11 cellular contexts compared by ENCODE assay signal in genomic region chr12:112473056-112473455, GRCh38. TPM values are rescaled to one million over a fixed set of nuclear protein-coding genes. Genes with fewer than 3 reads are reported as not detected.
DNase-seq lines count a peak whose midpoint lies in the region; ATAC-seq and TF ChIP-seq lines count a peak whose summit lies in the region.
"Had no signal": no experiment of that assay in that cellular context is flagged by ENCODE, and none has a peak within 500 bp of the region (broad histone marks: within the 10 kb centered on the region; RNA-seq: fewer than 3 reads in every experiment).

No MANE protein-coding gene starts in this region.

- intact Hi-C loops in upper lobe of right lung (cut with DNase I): no loop called here
- intact Hi-C loops in CD4-positive, alpha-beta memory T cell (cut with micrococcal nuclease): no loop called here

- no peak overlapping the region for H2BK15ac ChIP-seq in mesenchymal stem cell (ENCODE audit: low read depth, poor library complexity, severe bottlenecking)

- CTCF ChIA-PET in GM10248 (lab: Yijun Ruan, JAX): interaction anchor here (1.8 kb wide), 1 partner anchor 9 kb away, joined by 9 read pairs; no protein-coding TSS in a partner anchor
- CTCF ChIA-PET in CD4-positive, alpha-beta memory T cell (lab: Charles Lee; ENCODE audit: partially characterized antibody): interaction anchor here (1.0 to 1.1 kb wide), 2 partner anchors 9 to 10 kb away, joined by 3 read pairs; no protein-coding TSS in a partner anchor

- no peak overlapping the region for H3K18ac ChIP-seq in mesenchymal stem cell (ENCODE audit: low read depth in 1 of 2, low read length in 2 of 2)

- H4K91ac ChIP-seq in mesenchymal stem cell (ENCODE audit: low read length): no peak overlapping the region

- H2AFZ ChIP-seq in KMS-11 (ENCODE audit: low read depth) (no peak overlapping the region), mesenchymal stem cell (ENCODE audit: low read depth, low read length) (no peak overlapping the region)
- H2AFZ ChIP-seq: parathyroid adenoma had no signal

- no peak for DNase-seq in GM10248 (ENCODE audit: extremely low spot score)
- DNase-seq in astrocyte of the cerebellum (ENCODE audit: low read depth): no peak
- DNase-seq in mesenchymal stem cell: peak; percentile 16
- DNase-seq in upper lobe of right lung: no peak
- no peak for DNase-seq in NCI-H187 (lab: John Stamatoyannopoulos, UW)
- DNase-seq in retina: no peak
- no peak for DNase-seq in CD4-positive, alpha-beta memory T cell
- DNase-seq: activated naive CD4-positive, alpha-beta T cell treated with anti-CD3 and anti-CD28 coated beads for 36 hours; NCI-H774 had no signal

- H3K27me3 ChIP-seq in KMS-11 (ENCODE audit: insufficient read depth, low read depth) (no peaks in the 10 kb centered on the region), mesenchymal stem cell (ENCODE audit: control insufficient read depth in 1 of 2, insufficient read depth in 1 of 2, low read length in 2 of 2) (no peaks in the 10 kb centered on the region), upper lobe of right lung (no peaks in the 10 kb centered on the region)
- H3K27me3 ChIP-seq in CD4-positive, alpha-beta memory T cell (ENCODE audit: insufficient read depth, low read length): no peaks in the 10 kb centered on the region

- 94% methylated on average over 4 of the region's 4 CpGs for WGBS in mesenchymal stem cell

- H3K4me1 ChIP-seq in KMS-11 (ENCODE audit: low read depth, poor library complexity, severe bottlenecking): no peaks in the 10 kb centered on the region
- no peaks in the 10 kb centered on the region for H3K4me1 ChIP-seq in mesenchymal stem cell (ENCODE audit: control insufficient read depth, insufficient read depth, low read depth, low read length)
- no peaks in the 10 kb centered on the region for H3K4me1 ChIP-seq in upper lobe of right lung
- no peaks in the 10 kb centered on the region for H3K4me1 ChIP-seq in CD4-positive, alpha-beta memory T cell (ENCODE audit: insufficient read depth, low read length)
- H3K4me1 ChIP-seq: parathyroid adenoma had no signal

- no peak overlapping the region for H2AK5ac ChIP-seq in mesenchymal stem cell (ENCODE audit: low read length, severe bottlenecking)

- no peak overlapping the region for H4K8ac ChIP-seq in mesenchymal stem cell (ENCODE audit: low read length)

- no peak overlapping the region for H2BK5ac ChIP-seq in mesenchymal stem cell (ENCODE audit: low read depth, low read length, poor library complexity, severe bottlenecking)

- H3K27ac Mint-ChIP-seq in CD4-positive, alpha-beta memory T cell: no peak overlapping the region
- H3K27ac Mint-ChIP-seq: activated naive CD4-positive, alpha-beta T cell treated with anti-CD3 and anti-CD28 coated beads for 36 hours had no signal

- H3K27me3 Mint-ChIP-seq in CD4-positive, alpha-beta memory T cell: no peaks in the 10 kb centered on the region

- H3K9ac ChIP-seq in KMS-11 (no peak overlapping the region), mesenchymal stem cell (ENCODE audit: low read length) (no peak overlapping the region)
- H3K9ac ChIP-seq: parathyroid adenoma had no signal

- in situ Hi-C loops in astrocyte of the cerebellum (cut with HindIII; ENCODE audit: low sequenced_read_pairs): no loop called here

- no peak overlapping the region for H3K27ac ChIP-seq in KMS-11
- H3K27ac ChIP-seq in mesenchymal stem cell (ENCODE audit: low read length, poor library complexity, severe bottlenecking): no peak overlapping the region
- H3K27ac ChIP-seq in upper lobe of right lung: no peak overlapping the region
- no peak overlapping the region for H3K27ac ChIP-seq in CD4-positive, alpha-beta memory T cell (ENCODE audit: low read depth, low read length)
- H3K27ac ChIP-seq: parathyroid adenoma had no signal

- H3K4me3 Mint-ChIP-seq in CD4-positive, alpha-beta memory T cell: no peak overlapping the region
- H3K4me3 Mint-ChIP-seq: activated naive CD4-positive, alpha-beta T cell treated with anti-CD3 and anti-CD28 coated beads for 36 hours had no signal

- H3K36me3 ChIP-seq in KMS-11 (ENCODE audit: insufficient read depth) (0 out of 2 replicates have a peak, but pooled peaks cover 4% of the 10 kb centered on the region), mesenchymal stem cell (ENCODE audit: control insufficient read depth in 1 of 2, insufficient read depth in 2 of 2, low read depth in 1 of 2, low read length in 2 of 2) (peaks cover 27 to 61% of the 10 kb centered on the region in 2 experiments), upper lobe of right lung (peaks cover 55% of the 10 kb centered on the region)
- peaks cover 42% of the 10 kb centered on the region for H3K36me3 ChIP-seq in CD4-positive, alpha-beta memory T cell (ENCODE audit: insufficient read depth, low read length)

- peaks cover 56 to 64% of the 10 kb centered on the region in 2 donors for H3K36me3 Mint-ChIP-seq in CD4-positive, alpha-beta memory T cell

- no peaks in the 10 kb centered on the region for H3K9me3 Mint-ChIP-seq in CD4-positive, alpha-beta memory T cell
- H3K9me3 Mint-ChIP-seq: activated naive CD4-positive, alpha-beta T cell treated with anti-CD3 and anti-CD28 coated beads for 36 hours had no signal

- no peak for ATAC-seq in upper lobe of right lung

- H3K79me2 ChIP-seq in KMS-11 (ENCODE audit: insufficient read depth, low read depth): no peaks in the 10 kb centered on the region

- no peaks in the 10 kb centered on the region for H4K20me1 ChIP-seq in KMS-11 (ENCODE audit: insufficient read depth)

- no peak overlapping the region for H3K4ac ChIP-seq in mesenchymal stem cell (ENCODE audit: low read depth in 1 of 2, low read length in 2 of 2)

- H2BK12ac ChIP-seq in mesenchymal stem cell (ENCODE audit: low read length in 2 of 2): no peak overlapping the region

- no peak overlapping the region for H3K4me3 ChIP-seq in KMS-11 (IDR thresholded peaks at IDR 0.05; ENCODE audit: insufficient read depth, low read depth, low read length)
- no peak overlapping the region for H3K4me3 ChIP-seq in astrocyte of the cerebellum (ENCODE audit: low read depth, low read length)
- no peak overlapping the region for H3K4me3 ChIP-seq in mesenchymal stem cell (ENCODE audit: insufficient read depth in 1 of 2, low read depth in 1 of 2, low read length in 2 of 2)
- no peak overlapping the region for H3K4me3 ChIP-seq in upper lobe of right lung
- H3K4me3 ChIP-seq in CD4-positive, alpha-beta memory T cell (ENCODE audit: low read length in 2 of 2): no peak overlapping the region

- H2BK120ac ChIP-seq in mesenchymal stem cell (ENCODE audit: low read depth, low read length): no peak overlapping the region

- peaks cover 30% of the 10 kb centered on the region for H3K79me1 ChIP-seq in mesenchymal stem cell (replicated peaks; ENCODE audit: low read length, poor library complexity, severe bottlenecking)

- H3K14ac ChIP-seq in mesenchymal stem cell (ENCODE audit: low read length in 2 of 2): no peak overlapping the region

- no peaks in the 10 kb centered on the region for H3K9me3 ChIP-seq in mesenchymal stem cell (ENCODE audit: control insufficient read depth, low read length)
- no peaks in the 10 kb centered on the region for H3K9me3 ChIP-seq in upper lobe of right lung
- no peaks in the 10 kb centered on the region for H3K9me3 ChIP-seq in CD4-positive, alpha-beta memory T cell (ENCODE audit: control insufficient read depth in 1 of 2, low read length in 2 of 2)

- TF ChIP-seq CTCF in GM10248 (IDR thresholded peaks at IDR 0.05; ENCODE audit: control extremely low read depth, extremely low read depth, low read depth, missing control alignments) (peak; percentile 8), KMS-11 (conservative IDR thresholded peaks at IDR 0.05; ENCODE audit: low read depth, low read length) (peak; percentile 35; the same call in 1 of the 2 replicates), astrocyte of the cerebellum (IDR thresholded peaks at IDR 0.05; ENCODE audit: low read depth, low read length, missing control alignments) (peak; percentile 34), upper lobe of right lung (IDR thresholded peaks at IDR 0.05) (no peak)

- no peak overlapping the region for H3K23ac ChIP-seq in mesenchymal stem cell (ENCODE audit: low read length in 2 of 2)

- H3K4me2 ChIP-seq in KMS-11 (no peak overlapping the region), mesenchymal stem cell (ENCODE audit: low read length, poor library complexity, severe bottlenecking) (no peak overlapping the region)

- POLR2A ChIA-PET in GM10248 (lab: Yijun Ruan, JAX): no interaction called here
- POLR2A ChIA-PET in CD4-positive, alpha-beta memory T cell (lab: Charles Lee; ENCODE audit: partially characterized antibody): no interaction called here

- H3K4me1 Mint-ChIP-seq in CD4-positive, alpha-beta memory T cell: peaks cover 0 to 10% (median 2%) of the 10 kb centered on the region in 4 donors

RNA-seq across cellular contexts. Expression of gene PTPN11, which starts 54.3 kb away (rescaled TPM):
- 80.9 TPM for polyA plus RNA-seq in mesenchymal stem cell (2013, experiment 1 of 2)
- polyA plus RNA-seq in mesenchymal stem cell (2013, experiment 2 of 2): 80.2 TPM
- total RNA-seq in upper lobe of right lung: 98.7 TPM
- total RNA-seq in CD4-positive, alpha-beta memory T cell: 10 to 100 TPM; 45.3 to 47.7 TPM
- 10 to 100 TPM; 57.1 to 72.2 TPM for polyA plus RNA-seq in CD4-positive, alpha-beta memory T cell
